1 cellular context compared by ENCODE assay signal in the genomic region with DNA sequence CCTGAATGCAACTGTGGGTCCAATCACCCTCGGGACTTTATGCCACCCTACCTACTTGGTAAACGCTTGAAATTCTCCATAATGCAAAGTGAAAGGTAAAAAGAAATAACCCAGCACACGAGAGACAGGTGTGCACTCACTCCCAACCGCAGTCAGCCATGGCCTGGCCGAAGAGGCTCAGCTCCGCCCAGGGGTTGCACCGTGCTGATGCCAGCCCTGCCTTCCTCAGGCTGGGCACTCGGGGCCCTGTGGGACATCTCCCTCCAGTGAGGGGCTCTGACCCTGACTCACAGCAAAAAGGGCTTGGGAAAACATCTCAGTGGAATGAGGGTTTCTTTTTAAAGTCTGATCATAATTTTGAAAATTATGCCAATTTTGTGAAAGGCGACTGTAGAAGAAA.
TF ChIP-seq lines count a peak whose summit lies in the region.

No MANE protein-coding gene starts in this region.

TF ChIP-seq in IMR-90, 13 proteins besides CTCF, POLR2A, EP300 and RAD21:
- TF ChIP-seq CHD1 (IDR thresholded peaks at IDR 0.05; ENCODE audit: low read depth, low read length) (no peak), SMC3 (IDR thresholded peaks at IDR 0.05; ENCODE audit: low read depth, low read length) (no peak), CEBPB (IDR thresholded peaks at IDR 0.05; ENCODE audit: low read depth, low read length) (no peak), MAFK (IDR thresholded peaks at IDR 0.05; ENCODE audit: low read depth, low read length) (no peak), RFX5 (IDR thresholded peaks at IDR 0.05; ENCODE audit: low read depth, low read length) (no peak), RCOR1 (IDR thresholded peaks at IDR 0.05; ENCODE audit: insufficient replicate concordance, low read length) (no peak), MXI1 (IDR thresholded peaks at IDR 0.05; ENCODE audit: borderline replicate concordance, low read depth, low read length) (no peak), BHLHE40 (IDR thresholded peaks at IDR 0.05; ENCODE audit: low read depth, low read length) (no peak), MAZ (IDR thresholded peaks at IDR 0.05; ENCODE audit: borderline replicate concordance, low read depth, low read length) (no peak), NFE2L2 (IDR thresholded peaks at IDR 0.05; ENCODE audit: low read depth, low read length) (no peak), FOS (IDR thresholded peaks at IDR 0.05; ENCODE audit: low read depth, low read length) (no peak)
- TF ChIP-seq, protein P1, sequence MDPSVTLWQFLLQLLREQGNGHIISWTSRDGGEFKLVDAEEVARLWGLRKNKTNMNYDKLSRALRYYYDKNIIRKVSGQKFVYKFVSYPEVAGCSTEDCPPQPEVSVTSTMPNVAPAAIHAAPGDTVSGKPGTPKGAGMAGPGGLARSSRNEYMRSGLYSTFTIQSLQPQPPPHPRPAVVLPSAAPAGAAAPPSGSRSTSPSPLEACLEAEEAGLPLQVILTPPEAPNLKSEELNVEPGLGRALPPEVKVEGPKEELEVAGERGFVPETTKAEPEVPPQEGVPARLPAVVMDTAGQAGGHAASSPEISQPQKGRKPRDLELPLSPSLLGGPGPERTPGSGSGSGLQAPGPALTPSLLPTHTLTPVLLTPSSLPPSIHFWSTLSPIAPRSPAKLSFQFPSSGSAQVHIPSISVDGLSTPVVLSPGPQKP (IDR thresholded peaks at IDR 0.05; ENCODE audit: borderline replicate concordance, low read depth, low read length), result no peak
- TF ChIP-seq, protein P2, sequence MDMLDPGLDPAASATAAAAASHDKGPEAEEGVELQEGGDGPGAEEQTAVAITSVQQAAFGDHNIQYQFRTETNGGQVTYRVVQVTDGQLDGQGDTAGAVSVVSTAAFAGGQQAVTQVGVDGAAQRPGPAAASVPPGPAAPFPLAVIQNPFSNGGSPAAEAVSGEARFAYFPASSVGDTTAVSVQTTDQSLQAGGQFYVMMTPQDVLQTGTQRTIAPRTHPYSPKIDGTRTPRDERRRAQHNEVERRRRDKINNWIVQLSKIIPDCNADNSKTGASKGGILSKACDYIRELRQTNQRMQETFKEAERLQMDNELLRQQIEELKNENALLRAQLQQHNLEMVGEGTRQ (IDR thresholded peaks at IDR 0.05; ENCODE audit: low read depth, low read length), result no peak
